8 cellular contexts compared by ENCODE assay signal in genomic region chr3:196081834-196082470, GRCh38. TPM values are rescaled to one million over a fixed set of nuclear protein-coding genes. Genes with fewer than 3 reads are reported as not detected.
DNase-seq lines count a peak whose midpoint lies in the region; ATAC-seq and TF ChIP-seq lines count a peak whose summit lies in the region.

TSS of gene TFRC (minus strand) at chr3:196082090. CDS start at chr3:196077099, 4,991 bp downstream.

- peaks cover 38 to 49% (median 49%) of the 10 kb centered on the region in 11 experiments for H4K20me1 ChIP-seq in BLaER1 treated with 17β-estradiol and CSF1 and Interleukin-3, amounts not matched to agents 10 nM and 100 nM

- H3K9me3 Mint-ChIP-seq in activated CD4-positive, alpha-beta T cell treated with anti-CD3 and anti-CD28 coated beads, Interleukin-2, amount 10 ng/mL, durations not matched to agents 7 days and 5 days = no peaks in the 10 kb centered on the region

- H3K27ac Mint-ChIP-seq in activated CD4-positive, alpha-beta T cell treated with anti-CD3 and anti-CD28 coated beads, Interleukin-2, amount 10 ng/mL, durations not matched to agents 7 days and 5 days = peak within 1 kb of the TSS; percentile 90

- peaks cover 6 to 39% (median 9%) of the 10 kb centered on the region in 11 experiments; a peak in 19 of 22 replicates for H3K36me3 ChIP-seq in BLaER1 treated with 17β-estradiol and CSF1 and Interleukin-3, amounts not matched to agents 10 nM and 100 nM

- peaks cover 43% of the 10 kb centered on the region for H3K4me1 Mint-ChIP-seq in activated CD4-positive, alpha-beta T cell treated with anti-CD3 and anti-CD28 coated beads, Interleukin-2, amount 10 ng/mL, durations not matched to agents 7 days and 5 days

- H3K9me3 ChIP-seq in BLaER1 treated with 17β-estradiol and CSF1 and Interleukin-3, amounts not matched to agents 10 nM and 100 nM (replicated peaks in 1 of 11) = no peaks in the 10 kb centered on the region

- ATAC-seq in GM19351 (IDR thresholded peaks at IDR 0.05; ENCODE audit: unreplicated experiment) (peak; percentile 90), HG03520 (IDR thresholded peaks at IDR 0.05; ENCODE audit: unreplicated experiment) (peak; percentile 86)

- no peaks in the 10 kb centered on the region for H3K27me3 ChIP-seq in BLaER1 treated with 17β-estradiol and CSF1 and Interleukin-3, amounts not matched to agents 10 nM and 100 nM

- POLR2A ChIA-PET in activated CD4-positive, alpha-beta T cell treated with anti-CD3 and anti-CD28 coated beads, Interleukin-2, amount 10 ng/mL, durations not matched to agents 7 days and 5 days (lab: Charles Lee) = no interaction called here

- peak within 1 kb of the TSS; percentile 90 for H3K4me3 Mint-ChIP-seq in activated CD4-positive, alpha-beta T cell treated with anti-CD3 and anti-CD28 coated beads, Interleukin-2, amount 10 ng/mL, durations not matched to agents 7 days and 5 days

- peak within 1 kb of the TSS; percentile 79 to 100 (median 95) for H3K4me3 ChIP-seq in BLaER1 treated with 17β-estradiol and CSF1 and Interleukin-3, amounts not matched to agents 10 nM and 100 nM
- peak within 1 kb of the TSS; percentile 98 for H3K4me3 ChIP-seq in coronary artery

- H3K36me3 Mint-ChIP-seq in activated CD4-positive, alpha-beta T cell treated with anti-CD3 and anti-CD28 coated beads, Interleukin-2, amount 10 ng/mL, durations not matched to agents 7 days and 5 days (ENCODE audit: low read depth) = peaks cover 20% of the 10 kb centered on the region

- H3K27me3 Mint-ChIP-seq in activated CD4-positive, alpha-beta T cell treated with anti-CD3 and anti-CD28 coated beads, Interleukin-2, amount 10 ng/mL, durations not matched to agents 7 days and 5 days = no peaks in the 10 kb centered on the region

- CTCF ChIA-PET in activated CD4-positive, alpha-beta T cell treated with anti-CD3 and anti-CD28 coated beads, Interleukin-2, amount 10 ng/mL, durations not matched to agents 7 days and 5 days (lab: Charles Lee) = no interaction called here

- TF ChIP-seq CTCF in coronary artery (IDR thresholded peaks at IDR 0.05) = no peak

- peak within 1 kb of the TSS; percentile 94 to 100 (median 98) for H3K9ac ChIP-seq in BLaER1 treated with 17β-estradiol and CSF1 and Interleukin-3, amounts not matched to agents 10 nM and 100 nM

- H3K4me2 ChIP-seq in BLaER1 treated with 17β-estradiol and CSF1 and Interleukin-3, amounts not matched to agents 10 nM and 100 nM = peak within 1 kb of the TSS; percentile 87 to 97 (median 92)

- DNase-seq in NCI-H69 (lab: John Stamatoyannopoulos, UW) = peak; percentile 99
- peak; percentile 96 for DNase-seq in activated CD4-positive, alpha-beta T cell treated with anti-CD3 and anti-CD28 coated beads, Interleukin-2, amount 10 ng/mL, durations not matched to agents 7 days and 5 days
- peak; percentile 89 for DNase-seq in coronary artery (ENCODE audit: low spot score)
- DNase-seq in left kidney (ENCODE audit: low read depth, low spot score) = peak; percentile 98
- DNase-seq in stimulated activated CD4-positive, alpha-beta T cell treated with anti-CD3 and anti-CD28 coated beads, Interleukin-1b, Interleukin-23, amount 100 ng/mL, for 48 hours = peak; percentile 95

- peak within 1 kb of the TSS; percentile 95 to 99 (median 98) for H3K27ac ChIP-seq in BLaER1 treated with 17β-estradiol and CSF1 and Interleukin-3, amounts not matched to agents 10 nM and 100 nM
- H3K27ac ChIP-seq in coronary artery = peak within 1 kb of the TSS; percentile 80 to 91

- peaks cover 45 to 66% (median 49%) of the 10 kb centered on the region in 10 experiments for H3K4me1 ChIP-seq in BLaER1 treated with 17β-estradiol and CSF1 and Interleukin-3, amounts not matched to agents 10 nM and 100 nM

RNA-seq across cellular contexts. Expression of gene TFRC, which starts in this region (rescaled TPM):
- total RNA-seq in activated CD4-positive, alpha-beta T cell treated with anti-CD3 and anti-CD28 coated beads, Interleukin-2, amount 10 ng/mL, durations not matched to agents 7 days and 5 days = 100 to 1,000 TPM; 234 to 239 TPM

Comparison
In these comparisons a context has a peak if more than half of its experiments do, and no peak if none do; other contexts are left out.
1. Peak in every context shown above with its lines: DNase-seq, ATAC-seq, H3K4me3 ChIP-seq and H3K27ac ChIP-seq.